Comparison of ENCODE assay signal across 6 cellular contexts in genomic region chr16:29172098-29172724, GRCh38.
DNase-seq lines count a peak whose midpoint lies in the region; ATAC-seq, FAIRE-seq and TF ChIP-seq lines count a peak whose summit lies in the region.
"Not testable (repeated sequence)": the region's sequence is repeated elsewhere in the genome, so short reads cannot be mapped to it uniquely, and the experiment has no call there.

No MANE protein-coding gene starts in this region.

- DNase-seq in GM12891 (ENCODE audit: insufficient read length, low spot score); effector memory CD8-positive, alpha-beta T cell; HepG2 (ENCODE audit: low spot score): not testable (repeated sequence)
- peak in 2 of 3 donors; percentile 16 to 31 for DNase-seq in right cardiac atrium
- DNase-seq in osteoblast (ENCODE audit: insufficient read length, low spot score, missing footprints) = peak; percentile 52

- not testable (repeated sequence) for H3K27me3 ChIP-seq in OCI-LY3 (ENCODE audit: low read depth, low read length); right cardiac atrium (ENCODE audit: control insufficient read depth, insufficient read depth); HepG2 (ENCODE audit: control insufficient read depth in 1 of 2, insufficient read depth in 2 of 2, low read length in 2 of 2); osteoblast (ENCODE audit: insufficient read depth, low read length)

- H2AFZ ChIP-seq in OCI-LY3 (ENCODE audit: low read depth, low read length); HepG2 (ENCODE audit: low read length); osteoblast (ENCODE audit: low read length): not testable (repeated sequence)

- not testable (repeated sequence) for H3K36me3 ChIP-seq in OCI-LY3 (replicated peaks; ENCODE audit: low read depth, low read length); HepG2 (replicated peaks in 1 of 2; ENCODE audit: control insufficient read depth in 1 of 2, insufficient read depth in 2 of 2, low read length in 2 of 2); osteoblast (ENCODE audit: insufficient read depth, low read length)

- H3K4me1 ChIP-seq in OCI-LY3 (ENCODE audit: low read length) = peaks cover 17% of the 10 kb centered on the region
- H3K4me1 ChIP-seq in right cardiac atrium (ENCODE audit: control insufficient read depth, insufficient read depth, low read length); HepG2 (ENCODE audit: insufficient read depth, low read length); osteoblast (ENCODE audit: insufficient read depth, low read length): not testable (repeated sequence)

- WGBS in right cardiac atrium = 86% methylated on average over 7 of the region's 7 CpGs
- WGBS in HepG2 (ENCODE audit: low lambda C conversion rate) = 20% methylated on average over 7 of the region's 7 CpGs

- not testable (repeated sequence) for H3K27me3 Mint-ChIP-seq in effector memory CD8-positive, alpha-beta T cell

- H3K4me3 ChIP-seq in OCI-LY3 (ENCODE audit: low read length); right cardiac atrium (ENCODE audit: low read length); HepG2 (replicated peaks in 1 of 3; ENCODE audit: insufficient read depth in 1 of 3, low read depth in 2 of 3, low read length in 3 of 3); osteoblast (ENCODE audit: insufficient read depth, low read length): not testable (repeated sequence)

- in situ Hi-C loops in HepG2 (cut with HindIII; ENCODE audit: extremely low pct_ligation_motif_present, low pct_unique_long_range_greater_than_20kb) = not testable (repeated sequence)

- TF ChIP-seq EP300 in HepG2 (IDR thresholded peaks at IDR 0.05; ENCODE audit: low read depth in 2 of 2, low read length in 2 of 2); HepG2 (CRISPR knock-in tag; IDR thresholded peaks at IDR 0.05; ENCODE audit: borderline replicate concordance): not testable (repeated sequence)

- not testable (repeated sequence) for H4K20me1 ChIP-seq in OCI-LY3 (ENCODE audit: insufficient read depth, low read length); HepG2 (ENCODE audit: insufficient read depth, low read length); osteoblast (ENCODE audit: insufficient read depth, low read length)

- TF ChIP-seq POLR2A in GM12891 (IDR thresholded peaks at IDR 0.05; ENCODE audit: low read depth, low read length); HepG2 (IDR thresholded peaks at IDR 0.05; ENCODE audit: insufficient read depth in 1 of 2, low read depth in 2 of 2, low read length in 2 of 2): not testable (repeated sequence)

- peak overlapping the region; percentile 33 to 54 for H3K27ac Mint-ChIP-seq in effector memory CD8-positive, alpha-beta T cell

- TF ChIP-seq RAD21 in HepG2 (CRISPR knock-in tag; IDR thresholded peaks at IDR 0.05) = not testable (repeated sequence)

- POLR2A ChIA-PET in HepG2 (lab: Yijun Ruan, JAX) = not testable (repeated sequence)

- not testable (repeated sequence) for H3K9me3 Mint-ChIP-seq in effector memory CD8-positive, alpha-beta T cell

- H3K9ac ChIP-seq in OCI-LY3 (ENCODE audit: low read length); HepG2 (ENCODE audit: insufficient read depth, low read depth, low read length): not testable (repeated sequence)

- CTCF ChIA-PET in HepG2 (lab: Yijun Ruan, JAX; ENCODE audit: low intra/inter-chr PET ratio, low total read pairs) = not testable (repeated sequence)

- intact Hi-C loops in right cardiac atrium (cut with DNase I); HepG2 (cut with micrococcal nuclease; ENCODE audit: unreplicated experiment): not testable (repeated sequence)

- H3K4me1 Mint-ChIP-seq in effector memory CD8-positive, alpha-beta T cell (ENCODE audit: low read depth in 2 of 2) = not testable (repeated sequence)

- not testable (repeated sequence) for TF ChIP-seq CTCF in OCI-LY3 (IDR thresholded peaks at IDR 0.05; ENCODE audit: low read depth, low read length); HepG2 (CRISPR knock-in tag; IDR thresholded peaks at IDR 0.05); osteoblast (IDR thresholded peaks at IDR 0.05; ENCODE audit: extremely low read depth, low read depth, low read length)

- not testable (repeated sequence) for H3K79me2 ChIP-seq in OCI-LY3 (ENCODE audit: low read length); HepG2 (ENCODE audit: insufficient read depth, low read length); osteoblast (ENCODE audit: insufficient read depth, low read length)

- not testable (repeated sequence) for H3K9me3 ChIP-seq in OCI-LY3 (ENCODE audit: insufficient read depth, low read length); right cardiac atrium (ENCODE audit: control insufficient read depth, low read length); osteoblast (ENCODE audit: low read depth, low read length)
- peaks cover 12% of the 10 kb centered on the region; the same call in 1 of the 2 replicates for H3K9me3 ChIP-seq in HepG2 (ENCODE audit: low read length)

- H3K4me2 ChIP-seq in OCI-LY3 (ENCODE audit: low read length) = 0 out of 2 replicates have a peak overlapping the region, but pooled peaks have one; percentile 36
- H3K4me2 ChIP-seq in HepG2 (ENCODE audit: low read depth, low read length); osteoblast (ENCODE audit: insufficient read depth, low read length): not testable (repeated sequence)

- H3K36me3 Mint-ChIP-seq in effector memory CD8-positive, alpha-beta T cell (ENCODE audit: insufficient read depth) = not testable (repeated sequence)

- FAIRE-seq in GM12891 (lab: Jason Lieb, UNC) = peak; percentile 35
- FAIRE-seq in HepG2 (lab: Jason Lieb, UNC) = peak; percentile 36

- ATAC-seq in effector memory CD8-positive, alpha-beta T cell (replicated peaks); right cardiac atrium; HepG2: not testable (repeated sequence)

- H3K27ac ChIP-seq in OCI-LY3 (ENCODE audit: low read length); right cardiac atrium (ENCODE audit: low read length); HepG2 (ENCODE audit: extremely low read length, insufficient read depth, low read length); osteoblast (ENCODE audit: low read depth, low read length): not testable (repeated sequence)

- H3K4me3 Mint-ChIP-seq in effector memory CD8-positive, alpha-beta T cell = not testable (repeated sequence)

- not testable (repeated sequence) for BruUV-seq in HepG2 (replicated peaks; lab: Mats Ljungman, UMichigan)
